8 cellular contexts compared by ENCODE assay signal in genomic region chr2:21996339-21996738, GRCh38.
"Had no signal": no experiment of that assay in that cellular context is flagged by ENCODE, and none has a peak within 500 bp of the region (broad histone marks: within the 10 kb centered on the region; RNA-seq: fewer than 3 reads in every experiment).

No MANE protein-coding gene starts in this region.

- H3K4me3 ChIP-seq: GM12878 had no signal

- FAIRE-seq: G401.6, GM12878, GM12891, GM12892, GM18507, GM19239 had no signal

- ATAC-seq: GM12878 had no signal

- DNase-seq: GDM1, GF-D8 had no signal
